In genomic region chr14:98177551-98177950, GRCh38 we compare ENCODE assay signal across 17 cellular contexts.
A peak's percentile ranks its signal among the peaks of the same experiment; 100 is the strongest.
DNase-seq lines count a peak whose midpoint lies in the region; ATAC-seq and TF ChIP-seq lines count a peak whose summit lies in the region.
"Had no signal": no experiment of that assay in that cellular context is flagged by ENCODE, and none has a peak within 500 bp of the region (broad histone marks: within the 10 kb centered on the region; RNA-seq: fewer than 3 reads in every experiment).

No MANE protein-coding gene starts in this region.

- H3K9me3 Mint-ChIP-seq in mesothelial cell of epicardium (no peaks in the 10 kb centered on the region), GM23338 (no peaks in the 10 kb centered on the region)

- TF ChIP-seq CTCF in osteoblast (IDR thresholded peaks at IDR 0.05; ENCODE audit: extremely low read depth, low read depth, low read length): no peak
- no peak for TF ChIP-seq CTCF in mesothelial cell of epicardium (IDR thresholded peaks at IDR 0.05; ENCODE audit: unreplicated experiment)
- no peak for TF ChIP-seq CTCF in GM23338 (conservative IDR thresholded peaks at IDR 0.05; ENCODE audit: low read depth in 2 of 2)

- H3K4me1 ChIP-seq in osteoblast (ENCODE audit: insufficient read depth, low read length) (no peaks in the 10 kb centered on the region), GM23338 (ENCODE audit: insufficient read depth) (peaks cover 9% of the 10 kb centered on the region)
- H3K4me1 ChIP-seq: adrenal gland, Caco-2, upper lobe of right lung had no signal

- H3K4me3 Mint-ChIP-seq in mesothelial cell of epicardium: no peak overlapping the region
- H3K4me3 Mint-ChIP-seq in GM23338: no peak overlapping the region
- H3K4me3 Mint-ChIP-seq: immature natural killer cell had no signal

- H3K36me3 ChIP-seq in osteoblast (ENCODE audit: insufficient read depth, low read length): no peaks in the 10 kb centered on the region
- H3K36me3 ChIP-seq in GM23338 (ENCODE audit: insufficient read depth): no peaks in the 10 kb centered on the region
- H3K36me3 ChIP-seq: adrenal gland, upper lobe of right lung had no signal

- no peak overlapping the region for H3K4me3 ChIP-seq in osteoblast (ENCODE audit: insufficient read depth, low read length)
- H3K4me3 ChIP-seq in GM23338: no peak overlapping the region
- H3K4me3 ChIP-seq: adrenal gland, coronary artery, upper lobe of right lung had no signal

- H3K4me2 ChIP-seq in osteoblast (ENCODE audit: insufficient read depth, low read length) (no peak overlapping the region), GM23338 (no peak overlapping the region)

- H3K27ac ChIP-seq in osteoblast (ENCODE audit: low read depth, low read length): no peak overlapping the region
- no peak overlapping the region for H3K27ac ChIP-seq in GM23338 (ENCODE audit: low read depth)
- H3K27ac ChIP-seq: adrenal gland, coronary artery, upper lobe of right lung had no signal

- ATAC-seq in HG03025 (IDR thresholded peaks at IDR 0.05; ENCODE audit: low FRiP score, unreplicated experiment) (no peak), GM23338 (no peak), GM18519 (IDR thresholded peaks at IDR 0.05; ENCODE audit: low FRiP score, unreplicated experiment) (no peak)
- ATAC-seq: upper lobe of right lung had no signal

- peak; percentile 55 for DNase-seq in activated CD4-positive, CD25-positive, alpha-beta regulatory T cell treated with anti-CD3 and anti-CD28 coated beads, Interleukin-2, amount 50 U/mL, for 72 hours
- peak; percentile 54 for DNase-seq in activated T-cell treated with anti-CD3 and anti-CD28 coated beads, Interleukin-2, amount 50 U/mL, for 1 hour
- DNase-seq in osteoblast (ENCODE audit: insufficient read length, low spot score, missing footprints) (peak; percentile 4), mesothelial cell of epicardium (ENCODE audit: low spot score in 2 of 2, unreplicated experiment in 2 of 2) (no peak), GM23338 (ENCODE audit: low spot score) (no peak)
- DNase-seq in stimulated activated naive CD4-positive, alpha-beta T cell treated with Interleukin-2 at 50 U/mL for 16 hours (lab: John Stamatoyannopoulos, UW): peak; percentile 75
- DNase-seq: adrenal gland, Caco-2, immature natural killer cell, KG1, NCI-H1930, SIG-M5, upper lobe of right lung had no signal

- H2AFZ ChIP-seq in osteoblast (ENCODE audit: low read length): no peak overlapping the region
- H2AFZ ChIP-seq in GM23338: no peak overlapping the region

- H3F3A ChIP-seq in GM23338 (replicated peaks; ENCODE audit: low read depth): no peaks in the 10 kb centered on the region

- H4K20me1 ChIP-seq in osteoblast (ENCODE audit: insufficient read depth, low read length) (no peaks in the 10 kb centered on the region), GM23338 (replicated peaks; ENCODE audit: insufficient read depth) (no peaks in the 10 kb centered on the region)

- H3K27me3 Mint-ChIP-seq in mesothelial cell of epicardium (ENCODE audit: low read depth): peaks cover 17% of the 10 kb centered on the region
- H3K27me3 Mint-ChIP-seq in GM23338 (ENCODE audit: insufficient read depth, low read depth, poor library complexity): no peaks in the 10 kb centered on the region

- H3K9me3 ChIP-seq in osteoblast (ENCODE audit: low read depth, low read length): peaks cover 2% of the 10 kb centered on the region
- H3K9me3 ChIP-seq: adrenal gland, Caco-2, upper lobe of right lung had no signal

- H3K4me1 Mint-ChIP-seq in mesothelial cell of epicardium (peaks cover 5% of the 10 kb centered on the region), GM23338 (peaks cover 8% of the 10 kb centered on the region; the same call in 2 of the 3 replicates)

- H3K27ac Mint-ChIP-seq in mesothelial cell of epicardium (no peak overlapping the region), GM23338 (no peak overlapping the region)
- H3K27ac Mint-ChIP-seq: progenitor cell of endocrine pancreas had no signal

- H3K9me2 ChIP-seq in GM23338 (ENCODE audit: insufficient read depth): peaks cover 2% of the 10 kb centered on the region; the same call in 1 of the 2 replicates

- H3K27me3 ChIP-seq in osteoblast (ENCODE audit: insufficient read depth, low read length) (no peaks in the 10 kb centered on the region), GM23338 (ENCODE audit: insufficient read depth) (no peaks in the 10 kb centered on the region)
- H3K27me3 ChIP-seq: adrenal gland, upper lobe of right lung had no signal

- H3K79me2 ChIP-seq in osteoblast (ENCODE audit: insufficient read depth, low read length) (no peaks in the 10 kb centered on the region), GM23338 (replicated peaks; ENCODE audit: insufficient read depth) (no peaks in the 10 kb centered on the region)

- H3K36me3 Mint-ChIP-seq in mesothelial cell of epicardium (no peaks in the 10 kb centered on the region), GM23338 (ENCODE audit: low read depth) (no peaks in the 10 kb centered on the region)

TF ChIP-seq in GM23338, 12 proteins besides CTCF, POLR2A, EP300 and RAD21 (continues in another document):
- TF ChIP-seq ZNF331 (CRISPR knock-in tag; IDR thresholded peaks at IDR 0.05; ENCODE audit: low read depth) (no peak), CREB1 (CRISPR knock-in tag; IDR thresholded peaks at IDR 0.05; ENCODE audit: low read depth) (no peak), NANOG (IDR thresholded peaks at IDR 0.05; ENCODE audit: borderline replicate concordance) (no peak), STAT1 (IDR thresholded peaks at IDR 0.05; ENCODE audit: unreplicated experiment) (no peak), ETS1 (IDR thresholded peaks at IDR 0.05) (no peak), POLR2AphosphoS5 (IDR thresholded peaks at IDR 0.05; ENCODE audit: low read depth) (no peak), JUNB (IDR thresholded peaks at IDR 0.05; ENCODE audit: unreplicated experiment) (no peak), REST (IDR thresholded peaks at IDR 0.05; ENCODE audit: unreplicated experiment) (no peak)

Comparison
In these comparisons a context has a peak if more than half of its experiments do, and no peak if none do; other contexts are left out.
1. DNase-seq: peak in activated CD4-positive, CD25-positive, alpha-beta regulatory T cell treated with anti-CD3 and anti-CD28 coated beads, Interleukin-2, amount 50 U/mL, for 72 hours (single experiment), activated T-cell treated with anti-CD3 and anti-CD28 coated beads, Interleukin-2, amount 50 U/mL, for 1 hour (single experiment), osteoblast (single experiment) and stimulated activated naive CD4-positive, alpha-beta T cell treated with Interleukin-2 at 50 U/mL for 16 hours (single experiment); none in mesothelial cell of epicardium (0 of 2) and GM23338 (single experiment).